ENCODE assay signal across 8 cellular contexts in the genomic region with DNA sequence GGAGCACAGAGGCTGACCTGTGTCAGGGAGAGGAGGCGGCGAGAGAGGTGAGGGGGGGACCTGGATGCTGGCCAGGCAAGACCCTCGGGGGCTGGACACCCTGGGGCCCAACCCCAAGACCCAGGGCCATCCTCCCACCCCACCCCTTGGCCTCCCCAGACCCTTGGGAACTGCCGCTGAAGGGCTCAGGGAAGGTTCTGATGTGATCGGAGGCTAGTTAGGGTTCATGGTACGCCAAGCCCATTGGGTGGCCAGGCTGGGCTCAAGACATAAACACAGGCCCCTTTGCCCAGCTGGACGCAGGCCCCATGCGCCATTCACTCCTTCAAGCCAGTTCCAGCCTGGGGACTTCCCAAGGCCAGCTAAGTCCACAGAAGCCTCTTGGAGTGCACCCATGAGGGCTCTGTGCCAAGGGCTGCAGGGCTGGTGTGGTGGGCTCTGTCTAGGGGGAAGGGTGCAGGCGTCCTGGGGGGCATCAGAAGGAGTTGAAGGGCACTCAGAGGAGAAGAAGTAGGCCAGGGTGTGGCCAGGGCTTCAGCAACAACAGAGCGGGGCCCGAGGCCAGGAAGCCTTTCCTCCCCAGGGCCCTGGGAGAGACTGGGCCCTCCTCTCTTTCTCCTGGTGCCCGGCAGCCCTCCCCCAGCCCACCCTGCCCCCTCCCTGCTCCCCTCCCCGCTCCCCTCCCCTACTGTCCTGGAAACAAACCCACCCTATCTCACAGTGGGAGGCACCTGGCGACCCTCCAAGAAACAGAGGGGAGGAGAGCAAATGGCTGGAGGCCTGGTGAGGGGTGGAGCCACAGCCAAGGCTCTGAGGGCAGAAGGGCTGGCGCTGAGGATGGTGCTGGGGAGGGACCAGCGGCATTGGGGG. TPM values are rescaled to one million over a fixed set of nuclear protein-coding genes. Genes with fewer than 3 reads are reported as not detected.
DNase-seq lines count a peak whose midpoint lies in the region; ATAC-seq and TF ChIP-seq lines count a peak whose summit lies in the region.

No MANE protein-coding gene starts in this region.

- no peaks in the 10 kb centered on the region for H3K9me3 Mint-ChIP-seq in activated CD4-positive, alpha-beta T cell treated with anti-CD3 and anti-CD28 coated beads, Interleukin-2, amount 10 ng/mL, durations not matched to agents 7 days and 5 days

- CTCF ChIA-PET in HCT116 (lab: Charles Lee) (interaction anchor here (1.6 kb wide), 1 partner anchor 10 kb away, joined by 3 read pairs; no protein-coding TSS in a partner anchor), OCI-LY7 (lab: Charles Lee; ENCODE audit: unreplicated experiment) (interaction anchor here (0.6 kb wide), 1 partner anchor 76 kb away, joined by 3 read pairs; no protein-coding TSS in a partner anchor)
- CTCF ChIA-PET in activated CD4-positive, alpha-beta T cell treated with anti-CD3 and anti-CD28 coated beads, Interleukin-2, amount 10 ng/mL, durations not matched to agents 7 days and 5 days (lab: Charles Lee): interaction anchor here (3.5 kb wide), 2 partner anchors 10 to 106 kb away, joined by 12 to 13 read pairs; no protein-coding TSS in a partner anchor

- no peak overlapping the region for H3K9ac ChIP-seq in HCT116 (ENCODE audit: low read length)

- H3K4me1 Mint-ChIP-seq in activated CD4-positive, alpha-beta T cell treated with anti-CD3 and anti-CD28 coated beads, Interleukin-2, amount 10 ng/mL, durations not matched to agents 7 days and 5 days: no peaks in the 10 kb centered on the region

- intact Hi-C loops in HCT116 (cut with micrococcal nuclease) (no loop called here), OCI-LY7 (cut with micrococcal nuclease; ENCODE audit: unreplicated experiment) (no loop called here)

- no peak overlapping the region for H3K27ac Mint-ChIP-seq in activated CD4-positive, alpha-beta T cell treated with anti-CD3 and anti-CD28 coated beads, Interleukin-2, amount 10 ng/mL, durations not matched to agents 7 days and 5 days

- RAD21 ChIA-PET in HCT116 (lab: Charles Lee; ENCODE audit: low non-redundant PET in 1 of 2, low total read pairs in 2 of 2, uncharacterized antibody in 2 of 2, unreplicated experiment in 2 of 2): no interaction called here

- H3K4me2 ChIP-seq in HCT116 (ENCODE audit: low read length): no peak overlapping the region
- H3K4me2 ChIP-seq in OCI-LY7 (ENCODE audit: low read length): no peak overlapping the region

- no peak overlapping the region for H3K27ac ChIP-seq in HCT116 (ENCODE audit: low read depth, low read length)
- no peak overlapping the region for H3K27ac ChIP-seq in OCI-LY7 (ENCODE audit: low read depth, low read length, poor library complexity, severe bottlenecking)

- peaks cover 1% of the 10 kb centered on the region for H3K27me3 Mint-ChIP-seq in activated CD4-positive, alpha-beta T cell treated with anti-CD3 and anti-CD28 coated beads, Interleukin-2, amount 10 ng/mL, durations not matched to agents 7 days and 5 days

- no peaks in the 10 kb centered on the region for H3K27me3 ChIP-seq in HCT116 (ENCODE audit: insufficient read depth, low read length)

- H3K4me1 ChIP-seq in HCT116 (ENCODE audit: control insufficient read depth in 1 of 2, insufficient read depth in 2 of 2, low read length in 2 of 2) (peaks cover 0 to 20% of the 10 kb centered on the region in 2 experiments), OCI-LY7 (ENCODE audit: insufficient read depth, low read length, poor library complexity, severe bottlenecking) (no peaks in the 10 kb centered on the region)

- H3K4me3 ChIP-seq in HCT116 (replicated peaks in 1 of 2; ENCODE audit: low read depth in 1 of 2, low read length in 2 of 2) (no peak overlapping the region), OCI-LY7 (ENCODE audit: low read depth, low read length, poor library complexity, severe bottlenecking) (no peak overlapping the region)

- no peaks in the 10 kb centered on the region for H3K9me3 ChIP-seq in HCT116 (ENCODE audit: control insufficient read depth in 1 of 2, insufficient read depth in 1 of 2, low read depth in 1 of 2, low read length in 2 of 2)
- no peaks in the 10 kb centered on the region for H3K9me3 ChIP-seq in OCI-LY7 (ENCODE audit: low read length)

- no peak for TF ChIP-seq POLR2A in HCT116 (IDR thresholded peaks at IDR 0.05; ENCODE audit: borderline replicate concordance, extremely low read depth, insufficient read depth, insufficient read length)

- H3K36me3 ChIP-seq in HCT116 (ENCODE audit: control insufficient read depth in 1 of 2, insufficient read depth in 2 of 2, low read length in 2 of 2) (no peaks in the 10 kb centered on the region), OCI-LY7 (ENCODE audit: insufficient read depth, low read length) (no peaks in the 10 kb centered on the region)

- TF ChIP-seq CTCF in HCT116 (IDR thresholded peaks at IDR 0.05 in 2 of 3, conservative IDR thresholded peaks at IDR 0.05 in 1 of 3; ENCODE audit: borderline replicate concordance in 1 of 3, insufficient read depth in 1 of 3, low read depth in 2 of 3, low read length in 2 of 3) (no peak), OCI-LY7 (conservative IDR thresholded peaks at IDR 0.05; ENCODE audit: low read length) (no peak)

- no peak for DNase-seq in HCT116 (ENCODE audit: low read depth, low spot score)
- DNase-seq in amygdala (lab: John Stamatoyannopoulos, UW): peak in 51 of 56 donors; percentile 22 to 93 (median 68)
- peak; percentile 16 to 69 for DNase-seq in hippocampal formation (lab: John Stamatoyannopoulos, UW)
- peak; percentile 70 for DNase-seq in smooth muscle cell of the brain vasculature (ENCODE audit: low read depth, low spot score)
- DNase-seq in OCI-LY7 (ENCODE audit: low spot score): no peak
- DNase-seq in effector CD8-positive, alpha-beta T cell (lab: John Stamatoyannopoulos, UW): no peak
- DNase-seq in DMS53 treated with DMSO at 0.1 percent for 48 hours (lab: John Stamatoyannopoulos, UW; ENCODE audit: unreplicated experiment): no peak
- DNase-seq in activated CD4-positive, alpha-beta T cell treated with anti-CD3 and anti-CD28 coated beads, Interleukin-2, amount 10 ng/mL, durations not matched to agents 7 days and 5 days: no peak

- H3K9me2 ChIP-seq in HCT116 (ENCODE audit: insufficient read depth): no peaks in the 10 kb centered on the region
- no peaks in the 10 kb centered on the region for H3K9me2 ChIP-seq in OCI-LY7 (ENCODE audit: insufficient read depth, low read length)

- no peak for TF ChIP-seq RAD21 in HCT116 (IDR thresholded peaks at IDR 0.05; ENCODE audit: low read depth)

- POLR2A ChIA-PET in HCT116 (lab: Charles Lee): no interaction called here
- POLR2A ChIA-PET in OCI-LY7 (lab: Charles Lee): interaction anchor here (0.7 kb wide), 1 partner anchor 49 kb away, joined by 8 read pairs; no protein-coding TSS in a partner anchor
- POLR2A ChIA-PET in activated CD4-positive, alpha-beta T cell treated with anti-CD3 and anti-CD28 coated beads, Interleukin-2, amount 10 ng/mL, durations not matched to agents 7 days and 5 days (lab: Charles Lee): no interaction called here

- BruUV-seq in HCT116 (replicated peaks; lab: Mats Ljungman, UMichigan) (no TSS peak), OCI-LY7 (replicated peaks; lab: Mats Ljungman, UMichigan) (no TSS peak)

- ATAC-seq in HCT116: peak; percentile 55

- no peaks in the 10 kb centered on the region for H3K36me3 Mint-ChIP-seq in activated CD4-positive, alpha-beta T cell treated with anti-CD3 and anti-CD28 coated beads, Interleukin-2, amount 10 ng/mL, durations not matched to agents 7 days and 5 days (ENCODE audit: low read depth)

- H3K79me2 ChIP-seq in HCT116 (ENCODE audit: insufficient read depth, low read length): no peaks in the 10 kb centered on the region
- H3K79me2 ChIP-seq in OCI-LY7 (ENCODE audit: insufficient read depth, low read depth, low read length): no peaks in the 10 kb centered on the region

- H2AFZ ChIP-seq in HCT116 (ENCODE audit: low read depth, low read length, poor library complexity, severe bottlenecking) (no peak overlapping the region), OCI-LY7 (ENCODE audit: low read length) (no peak overlapping the region)

- no peak overlapping the region for H3K4me3 Mint-ChIP-seq in activated CD4-positive, alpha-beta T cell treated with anti-CD3 and anti-CD28 coated beads, Interleukin-2, amount 10 ng/mL, durations not matched to agents 7 days and 5 days

- H4K20me1 ChIP-seq in HCT116 (ENCODE audit: insufficient read depth): no peaks in the 10 kb centered on the region
- no peaks in the 10 kb centered on the region for H4K20me1 ChIP-seq in OCI-LY7 (ENCODE audit: insufficient read depth, low read length)

TF ChIP-seq in HCT116, 20 proteins besides CTCF, POLR2A, EP300 and RAD21:
- TF ChIP-seq EZH2phosphoT487 (IDR thresholded peaks at IDR 0.05; ENCODE audit: borderline replicate concordance): no peak
- no peak for TF ChIP-seq ZNF274 (IDR thresholded peaks at IDR 0.05; ENCODE audit: low read depth, low read length)
- no peak for TF ChIP-seq SIN3A (IDR thresholded peaks at IDR 0.05; ENCODE audit: low read depth)
- no peak for TF ChIP-seq SRF (IDR thresholded peaks at IDR 0.05; ENCODE audit: low read depth)
- no peak for TF ChIP-seq FOSL1 (IDR thresholded peaks at IDR 0.05; ENCODE audit: low read depth)

RNA-seq across cellular contexts. Expression of a gene that starts 12.9 kb away (rescaled TPM):
- total RNA-seq in HCT116 (2021; ENCODE audit: unreplicated experiment): not detected
- not detected in 2 replicates for polyA plus RNA-seq in HCT116 (2012)
- 0.69 and 1.1 TPM in 2 replicates for total RNA-seq in OCI-LY7 (2014; rRNA removed; shearing (Covaris generic))
- 1.5 and 2.0 TPM in 2 replicates for total RNA-seq in OCI-LY7 (2022)
- 10 to 100 TPM; 77.6 to 98.9 TPM for total RNA-seq in activated CD4-positive, alpha-beta T cell treated with anti-CD3 and anti-CD28 coated beads, Interleukin-2, amount 10 ng/mL, durations not matched to agents 7 days and 5 days

RNA-seq across cellular contexts. Expression of a gene that starts 13.0 kb away (rescaled TPM):
- not detected for total RNA-seq in HCT116 (2021; ENCODE audit: unreplicated experiment)
- polyA plus RNA-seq in HCT116 (2012): not detected in 2 replicates
- total RNA-seq in OCI-LY7 (2014; rRNA removed; shearing (Covaris generic)): 0.47 TPM in 1 of 2 replicates, not detected in the other
- 1.9 and 2.5 TPM in 2 replicates for total RNA-seq in OCI-LY7 (2022)
- 10 to 100 TPM; 66.4 to 81.0 TPM for total RNA-seq in activated CD4-positive, alpha-beta T cell treated with anti-CD3 and anti-CD28 coated beads, Interleukin-2, amount 10 ng/mL, durations not matched to agents 7 days and 5 days

RNA-seq across cellular contexts. Expression of a gene that starts 44.4 kb away (rescaled TPM):
- not detected for total RNA-seq in HCT116 (2021; ENCODE audit: unreplicated experiment)
- polyA plus RNA-seq in HCT116 (2012): not detected in 2 replicates
- not detected in 2 replicates for total RNA-seq in OCI-LY7 (2014; rRNA removed; shearing (Covaris generic))
- total RNA-seq in OCI-LY7 (2022): not detected in 2 replicates
- under 1 TPM; 0.31 to 0.40 TPM for total RNA-seq in activated CD4-positive, alpha-beta T cell treated with anti-CD3 and anti-CD28 coated beads, Interleukin-2, amount 10 ng/mL, durations not matched to agents 7 days and 5 days

Comparison
In these comparisons a context has a peak if more than half of its experiments do, and no peak if none do; other contexts are left out.
1. DNase-seq: peak in amygdala (51 of 56), hippocampal formation (2 of 2) and smooth muscle cell of the brain vasculature (single experiment); none in HCT116 (single experiment), OCI-LY7 (single experiment), effector CD8-positive, alpha-beta T cell (single experiment), DMS53 treated with DMSO at 0.1 percent for 48 hours (single experiment) and activated CD4-positive, alpha-beta T cell treated with anti-CD3 and anti-CD28 coated beads, Interleukin-2, amount 10 ng/mL, durations not matched to agents 7 days and 5 days (single experiment).
2. RNA of a gene that starts 12.9 kb away (total RNA-seq): 77.6 to 98.9 TPM in activated CD4-positive, alpha-beta T cell treated with anti-CD3 and anti-CD28 coated beads, Interleukin-2, amount 10 ng/mL, durations not matched to agents 7 days and 5 days; 0.69 to 2.0 TPM in OCI-LY7 and not detected in HCT116 (single experiment); every median in the first group is over 10 times any median in the second.
3. RNA of a gene that starts 13.0 kb away (total RNA-seq): 66.4 to 81.0 TPM in activated CD4-positive, alpha-beta T cell treated with anti-CD3 and anti-CD28 coated beads, Interleukin-2, amount 10 ng/mL, durations not matched to agents 7 days and 5 days; 0.47 to 2.5 TPM in OCI-LY7 and not detected in HCT116 (single experiment); every median in the first group is over 10 times any median in the second.